ENCODE assay signal across 8 cellular contexts in genomic region chr18:50877545-50878265, GRCh38. TPM values are rescaled to one million over a fixed set of nuclear protein-coding genes. Genes with fewer than 3 reads are reported as not detected.
DNase-seq lines count a peak whose midpoint lies in the region; ATAC-seq, FAIRE-seq and TF ChIP-seq lines count a peak whose summit lies in the region.

No MANE protein-coding gene starts in this region.

- peak in 1 of 4 donors; percentile 21 for ATAC-seq in psoas muscle

- H3K9me3 ChIP-seq in OCI-LY7 (ENCODE audit: low read length) (no peaks in the 10 kb centered on the region), endothelial cell of umbilical vein (replicated peaks; ENCODE audit: control insufficient read depth, insufficient read depth, low read length) (no peaks in the 10 kb centered on the region), psoas muscle (no peaks in the 10 kb centered on the region)

- no peak overlapping the region for H3K9ac ChIP-seq in endothelial cell of umbilical vein (replicated peaks; ENCODE audit: extremely low read depth, insufficient read depth, low read length)

- H2AFZ ChIP-seq in OCI-LY7 (ENCODE audit: low read length) = peak overlapping the region; percentile 64; the same call in 1 of the 2 replicates
- H2AFZ ChIP-seq in endothelial cell of umbilical vein (ENCODE audit: low read depth, low read length) = no peak overlapping the region

- BruUV-seq in OCI-LY7 (replicated peaks; lab: Mats Ljungman, UMichigan) (no TSS peak), endothelial cell of umbilical vein (replicated peaks; lab: Mats Ljungman, UMichigan) (no TSS peak)

- no peak for TF ChIP-seq CTCF in GM12864 (IDR thresholded peaks at IDR 0.05; ENCODE audit: low read depth, low read length, missing control alignments)
- no peak for TF ChIP-seq CTCF in OCI-LY7 (conservative IDR thresholded peaks at IDR 0.05; ENCODE audit: low read length)
- TF ChIP-seq CTCF in endothelial cell of umbilical vein (IDR thresholded peaks at IDR 0.05; ENCODE audit: extremely low read depth in 1 of 2, insufficient read depth in 1 of 2, low read depth in 1 of 2, low read length in 2 of 2) = no peak
- TF ChIP-seq CTCF in psoas muscle (IDR thresholded peaks at IDR 0.05) = no peak

- H3K9me2 ChIP-seq in OCI-LY7 (ENCODE audit: insufficient read depth, low read length) = no peaks in the 10 kb centered on the region

- FAIRE-seq in endothelial cell of umbilical vein (lab: Jason Lieb, UNC) = no peak

- H3K79me2 ChIP-seq in OCI-LY7 (ENCODE audit: insufficient read depth, low read depth, low read length) = peaks cover 34% of the 10 kb centered on the region
- H3K79me2 ChIP-seq in endothelial cell of umbilical vein (ENCODE audit: control insufficient read depth, insufficient read depth, low read length) = peaks cover 30% of the 10 kb centered on the region

- WGBS in psoas muscle, 3 donors = 78 to 81% (median 80%) methylated on average over 8 of the region's 8 CpGs

- no peak for TF ChIP-seq POLR2A in endothelial cell of umbilical vein (IDR thresholded peaks at IDR 0.05; ENCODE audit: low read depth, low read length)

- CTCF ChIA-PET in OCI-LY7 (lab: Charles Lee; ENCODE audit: unreplicated experiment) (no interaction called here), endothelial cell of umbilical vein (lab: Charles Lee) (interaction anchor here (1.2 to 1.9 kb wide), 4 partner anchors 8 to 58 kb away, joined by 3 to 13 read pairs (median 7); partner anchors contain the start of gene MRO)

- H3K4me3 ChIP-seq in GM12864 (ENCODE audit: low read depth, low read length) (peak overlapping the region; percentile 93; the same call in 1 of the 2 replicates), OCI-LY7 (ENCODE audit: low read depth, low read length, poor library complexity, severe bottlenecking) (peak overlapping the region; percentile 89), endothelial cell of umbilical vein (replicated peaks in 1 of 3; ENCODE audit: insufficient read depth in 1 of 3, low read depth in 1 of 3, low read length in 3 of 3) (peak overlapping the region in 1 of 3 experiments; percentile 94), psoas muscle (peak overlapping the region; percentile 99)

- H4K20me1 ChIP-seq in OCI-LY7 (ENCODE audit: insufficient read depth, low read length) (no peaks in the 10 kb centered on the region), endothelial cell of umbilical vein (replicated peaks; ENCODE audit: control insufficient read depth, extremely low read depth, insufficient read depth, low read length) (no peaks in the 10 kb centered on the region)

- H3K4me2 ChIP-seq in OCI-LY7 (ENCODE audit: low read length) (peak overlapping the region; percentile 74), endothelial cell of umbilical vein (ENCODE audit: insufficient read depth, low read length) (peak overlapping the region; percentile 69)

- DNase-seq in GM12864 (ENCODE audit: low read depth) = no peak
- no peak for DNase-seq in OCI-LY7 (ENCODE audit: low spot score)
- DNase-seq in endothelial cell of umbilical vein (ENCODE audit: low read depth, low spot score) = no peak
- DNase-seq in psoas muscle = no peak
- DNase-seq in NCI-H774 (lab: John Stamatoyannopoulos, UW) = no peak
- DNase-seq in MV-4-11 (lab: John Stamatoyannopoulos, UW) = no peak
- no peak for DNase-seq in islet precursor cell
- no peak for DNase-seq in DMS 273 treated with DMSO at 0.1 percent for 48 hours (lab: John Stamatoyannopoulos, UW)

- H3K27me3 ChIP-seq in endothelial cell of umbilical vein (ENCODE audit: control insufficient read depth in 2 of 2, insufficient read depth in 2 of 2, low read length in 2 of 2) (no peaks in the 10 kb centered on the region), psoas muscle (ENCODE audit: insufficient read depth in 3 of 3, low read length in 2 of 3) (no peaks in the 10 kb centered on the region)

- H3K9me1 ChIP-seq in endothelial cell of umbilical vein (replicated peaks; ENCODE audit: control insufficient read depth, extremely low read depth, insufficient read depth, low read length) = no peaks in the 10 kb centered on the region

- H3K4me1 ChIP-seq in OCI-LY7 (ENCODE audit: insufficient read depth, low read length, poor library complexity, severe bottlenecking) (peaks cover 12% of the 10 kb centered on the region), endothelial cell of umbilical vein (ENCODE audit: control insufficient read depth, extremely low read depth, insufficient read depth, low read length) (peaks cover 9% of the 10 kb centered on the region), psoas muscle (peaks cover 14% of the 10 kb centered on the region)

- dilution Hi-C loops in endothelial cell of umbilical vein (cut with MboI; ENCODE audit: extremely low pct_ligation_motif_present, low sequenced_read_pairs) = no loop called here

- intact Hi-C loops in OCI-LY7 (cut with micrococcal nuclease; ENCODE audit: unreplicated experiment) (loop anchor here (2.0 to 10.0 kb wide), 3 partner anchors 90 to 317 kb away; partner anchors contain the start of genes ELAC1, MEX3C and SMAD4), endothelial cell of umbilical vein (cut with micrococcal nuclease) (loop anchor here (1.0 kb wide), 1 partner anchor 41 kb away; no protein-coding TSS in a partner anchor), psoas muscle (cut with DNase I) (loop anchor here (5.0 to 10.0 kb wide), 3 partner anchors 87 to 157 kb away; partner anchors contain the start of genes ELAC1 (in 2 of the 2) and SMAD4 (in 1 of the 2))

- H3K36me3 ChIP-seq in OCI-LY7 (ENCODE audit: insufficient read depth, low read length) (peaks cover 9% of the 10 kb centered on the region), endothelial cell of umbilical vein (ENCODE audit: control insufficient read depth in 2 of 2, extremely low read depth in 1 of 2, insufficient read depth in 2 of 2, low read length in 2 of 2) (no peaks in the 10 kb centered on the region), psoas muscle (ENCODE audit: insufficient read depth in 1 of 2, low read depth in 1 of 2) (no peaks in the 10 kb centered on the region)

- peak overlapping the region; percentile 76 for H3K27ac ChIP-seq in OCI-LY7 (ENCODE audit: low read depth, low read length, poor library complexity, severe bottlenecking)
- H3K27ac ChIP-seq in endothelial cell of umbilical vein (ENCODE audit: insufficient read depth, low read depth, low read length) = no peak overlapping the region
- peak overlapping the region; percentile 90 for H3K27ac ChIP-seq in psoas muscle

- POLR2A ChIA-PET in OCI-LY7 (lab: Charles Lee) (interaction anchor here (0.6 to 1.9 kb wide), 6 partner anchors 10 to 497 kb away, joined by 4 to 11 read pairs (median 5); no protein-coding TSS in a partner anchor), endothelial cell of umbilical vein (lab: Charles Lee) (interaction anchor here (1.3 kb wide), 1 partner anchor 7 kb away, joined by 3 read pairs; no protein-coding TSS in a partner anchor)

TF ChIP-seq in endothelial cell of umbilical vein, 7 proteins besides CTCF, POLR2A, EP300 and RAD21:
- no peak for TF ChIP-seq MYC (IDR thresholded peaks at IDR 0.05; ENCODE audit: low read depth, low read length)
- TF ChIP-seq FOS (IDR thresholded peaks at IDR 0.05; ENCODE audit: borderline replicate concordance, insufficient read depth, low read length) = no peak
- TF ChIP-seq POLR2AphosphoS5 (IDR thresholded peaks at IDR 0.05; ENCODE audit: insufficient read depth, low read depth, low read length) = no peak
- TF ChIP-seq JUN (IDR thresholded peaks at IDR 0.05; ENCODE audit: borderline replicate concordance, insufficient read depth, insufficient read length, low read depth) = no peak
- TF ChIP-seq GATA2 (IDR thresholded peaks at IDR 0.05; ENCODE audit: insufficient read depth, insufficient read length, low read depth, low read length) = no peak

RNA-seq across cellular contexts. Expression of gene ME2, which starts 1.2 kb away (rescaled TPM):
- 39.0 and 43.2 TPM in 2 replicates for total RNA-seq in OCI-LY7 (2014; rRNA removed; shearing (Covaris generic))
- total RNA-seq in OCI-LY7 (2022) (62.0 and 64.2 TPM in 2 replicates), endothelial cell of umbilical vein (39.6 and 42.4 TPM in 2 replicates), psoas muscle (10 to 100 TPM; 31.0 to 63.8 (median 52.3) TPM)
- polyA plus RNA-seq in endothelial cell of umbilical vein (24.0 and 28.6 TPM in 2 replicates), psoas muscle (10 to 100 TPM; 19.8 to 35.1 (median 26.7) TPM)
- 29.8 and 30.8 TPM in 2 replicates for polyA plus RNA-seq in endothelial cell of umbilical vein (2011; cell fraction: cytosol; rRNA removed)
- 28.6 and 36.2 TPM in 2 replicates for polyA plus RNA-seq in endothelial cell of umbilical vein (2011; cell fraction: nucleus; rRNA removed)
- 40.7 and 49.9 TPM in 2 replicates for polyA plus RNA-seq in endothelial cell of umbilical vein (2012)
- polyA minus RNA-seq in endothelial cell of umbilical vein = 31.0 and 38.9 TPM in 2 replicates
- 11.7 TPM for polyA minus RNA-seq in endothelial cell of umbilical vein (2011; cell fraction: cytosol; rRNA and poly(A)+ RNA removed)
- 15.6 and 21.0 TPM in 2 replicates for polyA minus RNA-seq in endothelial cell of umbilical vein (2011; cell fraction: nucleus; rRNA and poly(A)+ RNA removed)

RNA-seq across cellular contexts. Expression of gene MRO, which starts 57.9 kb away (rescaled TPM):
- 0.22 and 1.0 TPM in 2 replicates for total RNA-seq in OCI-LY7 (2014; rRNA removed; shearing (Covaris generic))
- total RNA-seq in OCI-LY7 (2022) (0.46 TPM in 2 replicates), endothelial cell of umbilical vein (not detected in 2 replicates), psoas muscle (1 to 10 TPM in 3 of 4 donors, under 1 TPM in 1; 0.11 to 1.7 (median 1.6) TPM)
- polyA plus RNA-seq in endothelial cell of umbilical vein (not detected in 2 replicates), psoas muscle (under 1 TPM; 0.35 to 0.82 (median 0.53) TPM)
- not detected in 2 replicates for polyA plus RNA-seq in endothelial cell of umbilical vein (2011; cell fraction: cytosol; rRNA removed)
- not detected in 2 replicates for polyA plus RNA-seq in endothelial cell of umbilical vein (2011; cell fraction: nucleus; rRNA removed)
- polyA plus RNA-seq in endothelial cell of umbilical vein (2012) = not detected in 2 replicates
- polyA minus RNA-seq in endothelial cell of umbilical vein = not detected in 2 replicates
- 0.72 TPM for polyA minus RNA-seq in endothelial cell of umbilical vein (2011; cell fraction: cytosol; rRNA and poly(A)+ RNA removed)
- polyA minus RNA-seq in endothelial cell of umbilical vein (2011; cell fraction: nucleus; rRNA and poly(A)+ RNA removed) = not detected in 2 replicates
